ENCODE assay signal across 1 cellular context in genomic region chr20:20021835-20022234, GRCh38.
TF ChIP-seq lines count a peak whose summit lies in the region.

No MANE protein-coding gene starts in this region.

TF ChIP-seq in GM12878, 131 proteins besides CTCF, POLR2A, EP300 and RAD21:
- no peak for TF ChIP-seq ZZZ3 (IDR thresholded peaks at IDR 0.05; ENCODE audit: control insufficient read depth, insufficient read length, low read depth)
- TF ChIP-seq ATF3 (IDR thresholded peaks at IDR 0.05; ENCODE audit: borderline replicate concordance, extremely low read depth, low read depth, low read length), result no peak
- no peak for TF ChIP-seq YY1 (IDR thresholded peaks at IDR 0.05; ENCODE audit: low read depth, low read length)
- TF ChIP-seq TCF3 (IDR thresholded peaks at IDR 0.05; ENCODE audit: borderline replicate concordance, insufficient read depth, low read depth, low read length), result no peak
